Comparison of ENCODE assay signal across 8 cellular contexts in genomic region chr15:32936283-32936918, GRCh38.
DNase-seq lines count a peak whose midpoint lies in the region; ATAC-seq and TF ChIP-seq lines count a peak whose summit lies in the region.

No MANE protein-coding gene starts in this region.

- H3K4me1 Mint-ChIP-seq in CD8-positive, alpha-beta memory T cell, result no peaks in the 10 kb centered on the region

- CTCF ChIA-PET in CD8-positive, alpha-beta memory T cell (lab: Charles Lee), result interaction anchor here (0.5 kb wide), 1 partner anchor 201 kb away, joined by 3 read pairs; no protein-coding TSS in a partner anchor

- no peak overlapping the region for H3K4me3 Mint-ChIP-seq in CD8-positive, alpha-beta memory T cell

- POLR2A ChIA-PET in CD8-positive, alpha-beta memory T cell (lab: Charles Lee), result no interaction called here

- TF ChIP-seq CTCF in GM10266 (IDR thresholded peaks at IDR 0.05; ENCODE audit: control insufficient read depth, insufficient read depth, low read depth, missing control alignments) (peak; percentile 51), esophagus squamous epithelium (IDR thresholded peaks at IDR 0.05) (peak in 4 of 6 experiments; percentile 22 to 56 (median 42)), retinal pigment epithelial cell (conservative IDR thresholded peaks at IDR 0.05; ENCODE audit: low read depth, low read length) (peak; percentile 63)

- peaks cover 10% of the 10 kb centered on the region in 2 donors for H3K27me3 Mint-ChIP-seq in CD8-positive, alpha-beta memory T cell

- no peak overlapping the region for H3K4me3 ChIP-seq in esophagus squamous epithelium
- H3K4me3 ChIP-seq in retinal pigment epithelial cell (ENCODE audit: low read length), result no peak overlapping the region
- no peak overlapping the region for H3K4me3 ChIP-seq in CD8-positive, alpha-beta memory T cell (ENCODE audit: low read length)

- DNase-seq in GM10266 (ENCODE audit: extremely low spot score) (peak; percentile 8), NCI-H69 (lab: John Stamatoyannopoulos, UW) (peak; percentile 57), esophagus squamous epithelium (lab: John Stamatoyannopoulos, UW) (no peak), retinal pigment epithelial cell (ENCODE audit: low read depth) (peak; percentile 14), HPDE6-E6E7 (ENCODE audit: extremely low spot score) (no peak)
- DNase-seq in CD8-positive, alpha-beta memory T cell, result no peak

- H3K36me3 Mint-ChIP-seq in CD8-positive, alpha-beta memory T cell, result peaks cover 0 to 7% (median 0%) of the 10 kb centered on the region in 3 donors

- no peak overlapping the region for H3K27ac Mint-ChIP-seq in CD8-positive, alpha-beta memory T cell

- H3K4me1 ChIP-seq in esophagus squamous epithelium, result no peaks in the 10 kb centered on the region
- no peaks in the 10 kb centered on the region for H3K4me1 ChIP-seq in CD8-positive, alpha-beta memory T cell (ENCODE audit: insufficient read depth, low read length)

- H3K36me3 ChIP-seq in esophagus squamous epithelium, result no peaks in the 10 kb centered on the region
- H3K36me3 ChIP-seq in CD8-positive, alpha-beta memory T cell (ENCODE audit: insufficient read depth, low read length), result no peaks in the 10 kb centered on the region

- H3K27ac ChIP-seq in esophagus squamous epithelium, result no peak overlapping the region
- no peak overlapping the region for H3K27ac ChIP-seq in CD8-positive, alpha-beta memory T cell (ENCODE audit: low read depth, low read length)

- 35 to 67% methylated on average over 1 of the region's 1 CpG for WGBS in esophagus squamous epithelium, 2 donors

- H3K9me3 Mint-ChIP-seq in CD8-positive, alpha-beta memory T cell, result peaks cover 6 to 14% (median 8%) of the 10 kb centered on the region in 5 donors

- H3K27me3 ChIP-seq in esophagus squamous epithelium, result no peaks in the 10 kb centered on the region
- no peaks in the 10 kb centered on the region for H3K27me3 ChIP-seq in CD8-positive, alpha-beta memory T cell (ENCODE audit: insufficient read depth, low read length, poor library complexity, severe bottlenecking)

- TF ChIP-seq POLR2A in esophagus squamous epithelium (IDR thresholded peaks at IDR 0.05), result no peak

- intact Hi-C loops in esophagus squamous epithelium (cut with DNase I), result no loop called here

- no peaks in the 10 kb centered on the region for H3K9me3 ChIP-seq in esophagus squamous epithelium
- no peaks in the 10 kb centered on the region for H3K9me3 ChIP-seq in CD8-positive, alpha-beta memory T cell (ENCODE audit: low read length)

- no peak for ATAC-seq in HG03520 (IDR thresholded peaks at IDR 0.05; ENCODE audit: unreplicated experiment)
- ATAC-seq in HG03442 (IDR thresholded peaks at IDR 0.05; ENCODE audit: unreplicated experiment), result no peak

Comparison
In these comparisons a context has a peak if more than half of its experiments do, and no peak if none do; other contexts are left out.
1. DNase-seq: peak in GM10266 (single experiment), NCI-H69 (single experiment) and retinal pigment epithelial cell (single experiment); none in esophagus squamous epithelium (single experiment), HPDE6-E6E7 (single experiment) and CD8-positive, alpha-beta memory T cell (0 of 5).
2. Peak in every context shown above with its lines, with median percentiles within 50 percentile points of each other: CTCF ChIP-seq.